ENCODE assay signal across 8 cellular contexts in the genomic region with DNA sequence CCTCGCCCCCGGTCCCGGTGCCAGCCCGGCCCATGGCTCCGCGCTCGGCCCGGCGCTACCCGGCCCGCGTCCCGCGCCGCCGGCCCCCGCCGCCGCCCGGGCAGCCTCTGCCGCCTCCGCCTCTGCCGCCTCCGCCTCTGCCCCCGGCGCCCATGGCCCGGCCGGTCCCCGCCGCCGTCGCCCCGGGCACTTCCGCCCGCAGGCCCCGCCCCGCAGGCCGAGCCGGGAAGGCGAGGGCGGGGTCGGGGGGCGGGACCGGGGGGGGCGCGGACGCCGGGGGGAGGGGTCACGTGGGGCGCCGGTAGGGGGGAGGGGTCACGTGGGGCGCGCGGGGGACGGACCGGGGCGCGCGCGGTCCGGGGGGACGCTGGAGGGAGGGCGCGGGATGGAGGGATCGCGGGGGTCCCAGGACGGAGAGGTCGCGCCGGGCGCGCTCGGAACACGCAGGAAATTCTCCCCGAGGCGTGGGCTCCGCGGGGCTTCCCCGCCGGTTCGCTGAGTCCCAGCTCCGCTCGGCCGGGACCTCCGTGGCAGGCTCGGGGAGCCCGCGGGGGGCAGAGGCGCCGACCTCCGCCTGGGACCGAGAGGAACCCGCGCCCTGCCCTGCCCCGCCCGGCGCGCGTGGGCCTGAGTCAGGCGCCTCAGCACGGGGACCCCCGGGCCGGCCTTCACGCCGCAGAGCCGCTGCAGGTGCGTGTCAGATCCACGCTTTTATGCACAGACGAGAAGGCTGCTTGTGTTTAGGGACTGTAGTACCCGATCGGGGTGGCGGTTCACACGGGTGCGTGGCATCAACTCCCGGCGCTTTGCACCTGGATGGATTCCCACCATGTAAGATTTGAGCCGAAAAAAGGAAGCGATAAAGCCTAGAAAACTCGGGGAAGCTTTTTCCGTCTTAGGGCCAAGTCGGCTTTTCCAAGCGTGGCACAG. TPM values are rescaled to one million over a fixed set of nuclear protein-coding genes. Genes with fewer than 3 reads are reported as not detected.
DNase-seq lines count a peak whose midpoint lies in the region; ATAC-seq, FAIRE-seq and TF ChIP-seq lines count a peak whose summit lies in the region.

A gene with protein sequence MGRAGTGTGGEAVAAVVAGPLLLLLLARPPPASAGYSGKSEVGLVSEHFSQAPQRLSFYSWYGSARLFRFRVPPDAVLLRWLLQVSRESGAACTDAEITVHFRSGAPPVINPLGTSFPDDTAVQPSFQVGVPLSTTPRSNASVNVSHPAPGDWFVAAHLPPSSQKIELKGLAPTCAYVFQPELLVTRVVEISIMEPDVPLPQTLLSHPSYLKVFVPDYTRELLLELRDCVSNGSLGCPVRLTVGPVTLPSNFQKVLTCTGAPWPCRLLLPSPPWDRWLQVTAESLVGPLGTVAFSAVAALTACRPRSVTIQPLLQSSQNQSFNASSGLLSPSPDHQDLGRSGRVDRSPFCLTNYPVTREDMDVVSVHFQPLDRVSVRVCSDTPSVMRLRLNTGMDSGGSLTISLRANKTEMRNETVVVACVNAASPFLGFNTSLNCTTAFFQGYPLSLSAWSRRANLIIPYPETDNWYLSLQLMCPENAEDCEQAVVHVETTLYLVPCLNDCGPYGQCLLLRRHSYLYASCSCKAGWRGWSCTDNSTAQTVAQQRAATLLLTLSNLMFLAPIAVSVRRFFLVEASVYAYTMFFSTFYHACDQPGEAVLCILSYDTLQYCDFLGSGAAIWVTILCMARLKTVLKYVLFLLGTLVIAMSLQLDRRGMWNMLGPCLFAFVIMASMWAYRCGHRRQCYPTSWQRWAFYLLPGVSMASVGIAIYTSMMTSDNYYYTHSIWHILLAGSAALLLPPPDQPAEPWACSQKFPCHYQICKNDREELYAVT (minus strand): TSS at position 191 of the 930 bp plus-strand sequence. CDS start 157 bp downstream, at position 34.

- H3K27me3 ChIP-seq in adipocyte (replicated peaks; ENCODE audit: control insufficient read depth, insufficient read depth, low read length) = no peaks in the 10 kb centered on the region

- H3K9me3 ChIP-seq in A549 (no peaks in the 10 kb centered on the region), adipocyte (ENCODE audit: control insufficient read depth, low read length) (no peaks in the 10 kb centered on the region)

- no peak for TF ChIP-seq RAD21 in A549 (conservative IDR thresholded peaks at IDR 0.05 in 1 of 2, IDR thresholded peaks at IDR 0.05 in 1 of 2)

- 25% methylated on average over 16 of the region's 123 CpGs for WGBS in A549 (ENCODE audit: missing lambda C conversion rate)

- DNase-seq in A549 (ENCODE audit: low read depth in 1 of 2, low spot score in 1 of 2) (no peak), SKM-1 (lab: John Stamatoyannopoulos, UW; ENCODE audit: unreplicated experiment) (peak; percentile 34), adipocyte (ENCODE audit: low read depth) (peak; percentile 88), left cardiac atrium (peak; percentile 66), posterior cingulate gyrus (peak in 8 of 10 donors; percentile 28 to 95 (median 58)), urothelium cell line (ENCODE audit: low spot score) (peak; percentile 89)

- peak within 1 kb of the TSS; percentile 87 for H3K9ac ChIP-seq in adipocyte (ENCODE audit: low read length)

- H3K27ac ChIP-seq in A549 = peak within 1 kb of the TSS; percentile 92 to 97

- H3K4me3 ChIP-seq in A549 = peak within 1 kb of the TSS; percentile 98
- H3K4me3 ChIP-seq in adipocyte (ENCODE audit: low read length) = peak within 1 kb of the TSS; percentile 91

- intact Hi-C loops in left cardiac atrium (cut with DNase I) (no loop called here), posterior cingulate gyrus (cut with DNase I) (no loop called here)

- FAIRE-seq in A549 (lab: Jason Lieb, UNC) (no peak), urothelium cell line (lab: Jason Lieb, UNC) (peak; percentile 30)

- TF ChIP-seq EP300 in A549 (IDR thresholded peaks at IDR 0.05) = no peak

- H3K4me2 ChIP-seq in A549 = peak within 1 kb of the TSS; percentile 100

- TF ChIP-seq POLR2A in A549 (IDR thresholded peaks at IDR 0.05; ENCODE audit: low read length) = peak; percentile 47; the same call in 1 of the 2 replicates

- H3K4me1 ChIP-seq in A549 (peaks cover 10% of the 10 kb centered on the region; the same call in 2 of the 3 replicates), adipocyte (ENCODE audit: control insufficient read depth, insufficient read depth, low read length) (peaks cover 3% of the 10 kb centered on the region)

- POLR2A ChIA-PET in A549 (lab: Yijun Ruan, JAX) = interaction anchor here (1.0 kb wide), 1 partner anchor 19 kb away, joined by 3 read pairs; a partner anchor contains a TSS

- CTCF ChIA-PET in A549 (lab: Yijun Ruan, JAX) = interaction anchor here (1.0 to 3.4 kb wide), 5 partner anchors 10 to 330 kb away, joined by 3 to 11 read pairs (median 4); no protein-coding TSS in a partner anchor

- TF ChIP-seq CTCF in A549 (IDR thresholded peaks at IDR 0.05) = no peak

- ATAC-seq in A549 = peak; percentile 7 to 67
- ATAC-seq in GM18519 (IDR thresholded peaks at IDR 0.05; ENCODE audit: low FRiP score, unreplicated experiment) = peak; percentile 31
- peak; percentile 45 for ATAC-seq in HG03354 (IDR thresholded peaks at IDR 0.05; ENCODE audit: poor library complexity, severe bottlenecking, unreplicated experiment)
- ATAC-seq in left cardiac atrium = peak; percentile 61 to 79

- no peaks in the 10 kb centered on the region for H3K36me3 ChIP-seq in adipocyte (ENCODE audit: control insufficient read depth, insufficient read depth, low read length, severe bottlenecking)

TF ChIP-seq in A549, 52 proteins besides CTCF, POLR2A, EP300 and RAD21:
- TF ChIP-seq RNF2 (IDR thresholded peaks at IDR 0.05; ENCODE audit: borderline replicate concordance, low read depth) (no peak), JUN (IDR thresholded peaks at IDR 0.05) (peak in 1 of 2 experiments; percentile 83; a peak in 3 of 5 replicates), PHF8 (IDR thresholded peaks at IDR 0.05; ENCODE audit: borderline replicate concordance, low read depth) (peak; percentile 77; the same call in 1 of the 2 replicates)
- TF ChIP-seq, protein P1, sequence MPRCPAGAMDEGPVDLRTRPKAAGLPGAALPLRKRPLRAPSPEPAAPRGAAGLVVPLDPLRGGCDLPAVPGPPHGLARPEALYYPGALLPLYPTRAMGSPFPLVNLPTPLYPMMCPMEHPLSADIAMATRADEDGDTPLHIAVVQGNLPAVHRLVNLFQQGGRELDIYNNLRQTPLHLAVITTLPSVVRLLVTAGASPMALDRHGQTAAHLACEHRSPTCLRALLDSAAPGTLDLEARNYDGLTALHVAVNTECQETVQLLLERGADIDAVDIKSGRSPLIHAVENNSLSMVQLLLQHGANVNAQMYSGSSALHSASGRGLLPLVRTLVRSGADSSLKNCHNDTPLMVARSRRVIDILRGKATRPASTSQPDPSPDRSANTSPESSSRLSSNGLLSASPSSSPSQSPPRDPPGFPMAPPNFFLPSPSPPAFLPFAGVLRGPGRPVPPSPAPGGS (IDR thresholded peaks at IDR 0.05) = peak; percentile 73; the same call in 2 of the 3 replicates

RNA-seq across cellular contexts. Expression of the gene that starts here (rescaled TPM):
- polyA plus RNA-seq in A549 (2011; rRNA removed) (25.9 and 36.0 TPM in 2 replicates), A549 (2017; fragmentation: RNase III; extraction: RNeasy Plus Mini Kit Qiagen cat#74134 plus additional on column Dnase treatment) (32.3 to 38.1 TPM (median 36.2 TPM) in 3 replicates)
- 62.1 and 83.7 TPM in 2 replicates for polyA plus RNA-seq in A549 (2012; cell fraction: cytosol; rRNA removed)
- polyA plus RNA-seq in A549 (2012; cell fraction: nucleus; rRNA removed) = 177 and 238 TPM in 2 replicates
- 50.0 and 58.6 TPM in 2 replicates for polyA minus RNA-seq in A549 (2011; rRNA and poly(A)+ RNA removed)
- 10 to 100 TPM; 27.3 to 33.5 TPM for total RNA-seq in left cardiac atrium

Comparison
In these comparisons a context has a peak if more than half of its experiments do, and no peak if none do; other contexts are left out.
1. DNase-seq: peak in SKM-1 (single experiment), adipocyte (single experiment), left cardiac atrium (single experiment), posterior cingulate gyrus (8 of 10) and urothelium cell line (single experiment); none in A549 (0 of 2).
2. Peak in every context shown above with its lines, with median percentiles within 50 percentile points of each other: ATAC-seq.